22 cellular contexts compared by ENCODE assay signal in the genomic region with DNA sequence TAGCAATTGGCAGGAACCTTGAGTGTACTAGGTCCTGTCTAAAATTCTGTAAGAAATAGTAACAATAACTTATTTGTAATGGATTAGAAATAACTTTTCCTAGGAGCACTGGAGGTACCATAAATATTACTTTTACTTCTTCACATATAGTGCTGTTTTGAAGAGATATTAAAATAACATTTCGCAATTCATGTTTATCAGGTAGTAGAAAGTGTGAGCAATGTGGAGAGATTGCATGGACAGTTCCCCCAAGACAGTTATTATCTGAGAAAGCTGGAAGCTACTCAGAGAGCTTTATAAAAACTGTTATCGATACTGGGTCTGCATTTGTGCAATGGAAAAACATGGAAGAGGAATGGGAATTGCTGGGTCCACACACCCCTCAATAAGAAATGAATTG.
"Had no signal": no experiment of that assay in that cellular context is flagged by ENCODE, and none has a peak within 500 bp of the region (broad histone marks: within the 10 kb centered on the region; RNA-seq: fewer than 3 reads in every experiment).

No MANE protein-coding gene starts in this region.

- H3K9me3 ChIP-seq: gastrocnemius medialis, mucosa of descending colon, testis, tibial artery had no signal

- DNase-seq: dorsolateral prefrontal cortex; effector CD4-positive, alpha-beta T cell; foreskin fibroblast; gastrocnemius medialis; head of caudate nucleus; kidney; mucosa of descending colon; naive B cell; stimulated activated CD4-positive, alpha-beta T cell treated with anti-CD3 and anti-CD28 coated beads, Interleukin-2, amount 100 ng/mL, for 24 hours; stimulated activated CD4-positive, alpha-beta T cell treated with anti-CD3 and anti-CD28 coated beads, Interleukin-4, amount 100 ng/mL, for 4 hours; stimulated activated naive CD8-positive, alpha-beta T cell treated with anti-CD3 and anti-CD28 coated beads, Interleukin-15, Interleukin-2, amounts not matched to agents 100 U/mL and 50 U/mL, for 24 hours; substantia nigra; testis; tibial artery had no signal

- H3K4me2 ChIP-seq: neural progenitor cell had no signal

- H3K36me3 ChIP-seq: neural progenitor cell had no signal

- H3K79me2 ChIP-seq: parathyroid adenoma had no signal

- H3K27ac ChIP-seq: dorsolateral prefrontal cortex, gastrocnemius medialis, neural progenitor cell, parathyroid adenoma, testis, tibial artery had no signal

- ATAC-seq: esophagus mucosa; gastrocnemius medialis; left lobe of liver; mucosa of descending colon; sciatic nerve; stimulated activated memory B cell treated with anti-CD40 and anti-IgM and Interleukin-4, amounts not matched to agents 10 μg/mL and 1 μg/mL and 100 μg/mL, for 72 hours; stimulated activated naive CD8-positive, alpha-beta T cell treated with anti-CD3 and anti-CD28 coated beads, Interleukin-15, Interleukin-2, amounts not matched to agents 100 U/mL and 50 U/mL, for 24 hours had no signal

- H3K4me1 ChIP-seq: neural progenitor cell, parathyroid adenoma, testis, tibial artery had no signal

- H3K9ac ChIP-seq: neural progenitor cell, parathyroid adenoma had no signal

- FAIRE-seq: colon, kidney had no signal

- H3K27me3 ChIP-seq: dorsolateral prefrontal cortex, gastrocnemius medialis, neural progenitor cell, testis, tibial artery had no signal

- H2AFZ ChIP-seq: neural progenitor cell, parathyroid adenoma had no signal

- H3K4me3 ChIP-seq: dorsolateral prefrontal cortex, gastrocnemius medialis, lung, mucosa of descending colon, neural progenitor cell, testis, tibial artery had no signal
